ENCODE assay signal across 14 cellular contexts in genomic region chr13:43129511-43130130, GRCh38.
"Had no signal": no experiment of that assay in that cellular context is flagged by ENCODE, and none has a peak within 500 bp of the region (broad histone marks: within the 10 kb centered on the region; RNA-seq: fewer than 3 reads in every experiment).

No MANE protein-coding gene starts in this region.

- H3K36me3 ChIP-seq: ascending aorta, cardiac muscle cell, right atrium auricular region, thyroid gland had no signal

- H3K4me3 ChIP-seq: ascending aorta, cardiac muscle cell, lung, right atrium auricular region, thyroid gland had no signal

- H3K9me3 ChIP-seq: ascending aorta, right atrium auricular region, thyroid gland had no signal

- H3K27ac ChIP-seq: ascending aorta, right atrium auricular region, thyroid gland had no signal

- ATAC-seq: naive thymus-derived CD4-positive, alpha-beta T cell; stimulated activated naive B cell treated with anti-CD40 and anti-IgM and Interleukin-4, amounts not matched to agents 10 μg/mL and 1 μg/mL and 100 μg/mL, for 72 hours had no signal

- H3K4me1 ChIP-seq: ascending aorta, thyroid gland had no signal

- DNase-seq: activated CD4-positive, CD25-positive, alpha-beta regulatory T cell treated with anti-CD3 and anti-CD28 coated beads, Interleukin-2, amount 50 U/mL, for 72 hours; activated naive CD8-positive, alpha-beta T cell treated with anti-CD3 and anti-CD28 coated beads, Interleukin-2, amount 10 ng/mL, durations not matched to agents 7 days and 5 days; dorsolateral prefrontal cortex; erythroblast; islet precursor cell; naive thymus-derived CD4-positive, alpha-beta T cell; posterior cingulate gyrus; stimulated activated CD4-positive, alpha-beta T cell treated with anti-CD3 and anti-CD28 coated beads, Interleukin-2, amount 100 ng/mL, for 48 hours; stimulated activated naive B cell treated with anti-CD40 and anti-IgM and Interleukin-4, amounts not matched to agents 10 μg/mL and 1 μg/mL and 100 μg/mL, for 72 hours; thyroid gland had no signal
